Comparison of ENCODE assay signal across 1 cellular context in the genomic region with DNA sequence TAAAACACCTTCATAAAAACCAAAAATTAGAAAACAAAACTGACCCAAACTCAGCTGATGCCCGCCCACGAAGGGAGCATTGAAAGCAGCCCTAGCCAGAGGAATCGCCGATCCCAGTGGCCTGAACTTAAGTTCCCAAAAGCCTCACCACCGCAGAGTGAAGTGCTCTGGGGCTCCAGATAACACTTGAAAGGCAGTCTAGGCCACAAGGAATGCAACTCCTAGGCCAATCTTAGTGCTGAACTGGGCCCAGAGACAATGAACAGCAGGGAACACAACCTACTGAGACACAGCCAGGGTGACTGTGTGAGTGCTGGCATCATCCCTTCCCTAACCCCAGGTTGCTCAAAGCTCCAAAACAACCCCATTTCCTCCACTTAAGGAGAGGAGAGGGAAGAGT.
TF ChIP-seq lines count a peak whose summit lies in the region.

No MANE protein-coding gene starts in this region.

TF ChIP-seq in K562, 482 proteins besides CTCF, POLR2A, EP300 and RAD21 (continued from another document):
- TF ChIP-seq, protein P1, sequence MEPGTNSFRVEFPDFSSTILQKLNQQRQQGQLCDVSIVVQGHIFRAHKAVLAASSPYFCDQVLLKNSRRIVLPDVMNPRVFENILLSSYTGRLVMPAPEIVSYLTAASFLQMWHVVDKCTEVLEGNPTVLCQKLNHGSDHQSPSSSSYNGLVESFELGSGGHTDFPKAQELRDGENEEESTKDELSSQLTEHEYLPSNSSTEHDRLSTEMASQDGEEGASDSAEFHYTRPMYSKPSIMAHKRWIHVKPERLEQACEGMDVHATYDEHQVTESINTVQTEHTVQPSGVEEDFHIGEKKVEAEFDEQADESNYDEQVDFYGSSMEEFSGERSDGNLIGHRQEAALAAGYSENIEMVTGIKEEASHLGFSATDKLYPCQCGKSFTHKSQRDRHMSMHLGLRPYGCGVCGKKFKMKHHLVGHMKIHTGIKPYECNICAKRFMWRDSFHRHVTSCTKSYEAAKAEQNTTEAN (CRISPR knock-in tag; IDR thresholded peaks at IDR 0.05), result no peak
- TF ChIP-seq, protein P2, sequence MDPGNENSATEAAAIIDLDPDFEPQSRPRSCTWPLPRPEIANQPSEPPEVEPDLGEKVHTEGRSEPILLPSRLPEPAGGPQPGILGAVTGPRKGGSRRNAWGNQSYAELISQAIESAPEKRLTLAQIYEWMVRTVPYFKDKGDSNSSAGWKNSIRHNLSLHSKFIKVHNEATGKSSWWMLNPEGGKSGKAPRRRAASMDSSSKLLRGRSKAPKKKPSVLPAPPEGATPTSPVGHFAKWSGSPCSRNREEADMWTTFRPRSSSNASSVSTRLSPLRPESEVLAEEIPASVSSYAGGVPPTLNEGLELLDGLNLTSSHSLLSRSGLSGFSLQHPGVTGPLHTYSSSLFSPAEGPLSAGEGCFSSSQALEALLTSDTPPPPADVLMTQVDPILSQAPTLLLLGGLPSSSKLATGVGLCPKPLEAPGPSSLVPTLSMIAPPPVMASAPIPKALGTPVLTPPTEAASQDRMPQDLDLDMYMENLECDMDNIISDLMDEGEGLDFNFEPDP (CRISPR knock-in tag; IDR thresholded peaks at IDR 0.05), result no peak
- no peak for TF ChIP-seq PURB (CRISPR knock-in tag; IDR thresholded peaks at IDR 0.05; ENCODE audit: low read depth)
